1 cellular context compared by ENCODE assay signal in the genomic region with DNA sequence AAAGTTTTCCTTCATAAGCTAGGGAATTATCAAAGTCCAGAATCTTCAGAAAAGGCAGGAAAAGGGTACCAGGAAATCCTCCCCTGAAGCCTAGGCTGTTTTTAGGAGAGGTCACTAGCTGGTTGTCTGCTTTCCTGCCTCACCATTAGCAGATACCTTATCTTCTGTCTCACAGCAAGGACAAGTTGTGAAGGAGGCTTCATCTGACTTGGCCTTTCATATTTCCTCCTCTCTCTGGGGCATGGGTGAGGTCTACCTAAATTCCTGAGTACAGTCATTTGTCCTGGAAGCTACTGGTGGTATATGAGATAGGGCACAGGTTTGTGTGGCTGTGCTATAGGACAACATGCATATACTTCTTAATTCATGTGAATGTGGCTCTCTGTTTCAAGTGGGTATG.
TF ChIP-seq lines count a peak whose summit lies in the region.

No MANE protein-coding gene starts in this region.

TF ChIP-seq in IMR-90, 13 proteins besides CTCF, POLR2A, EP300 and RAD21 (continued from another document):
- TF ChIP-seq, protein P1, sequence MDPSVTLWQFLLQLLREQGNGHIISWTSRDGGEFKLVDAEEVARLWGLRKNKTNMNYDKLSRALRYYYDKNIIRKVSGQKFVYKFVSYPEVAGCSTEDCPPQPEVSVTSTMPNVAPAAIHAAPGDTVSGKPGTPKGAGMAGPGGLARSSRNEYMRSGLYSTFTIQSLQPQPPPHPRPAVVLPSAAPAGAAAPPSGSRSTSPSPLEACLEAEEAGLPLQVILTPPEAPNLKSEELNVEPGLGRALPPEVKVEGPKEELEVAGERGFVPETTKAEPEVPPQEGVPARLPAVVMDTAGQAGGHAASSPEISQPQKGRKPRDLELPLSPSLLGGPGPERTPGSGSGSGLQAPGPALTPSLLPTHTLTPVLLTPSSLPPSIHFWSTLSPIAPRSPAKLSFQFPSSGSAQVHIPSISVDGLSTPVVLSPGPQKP (IDR thresholded peaks at IDR 0.05; ENCODE audit: borderline replicate concordance, low read depth, low read length), result no peak
- TF ChIP-seq RFX5 (IDR thresholded peaks at IDR 0.05; ENCODE audit: low read depth, low read length), result no peak
